Comparison of ENCODE assay signal across 18 cellular contexts in genomic region chr18:79424880-79425572, GRCh38. TPM values are rescaled to one million over a fixed set of nuclear protein-coding genes. Genes with fewer than 3 reads are reported as not detected.
DNase-seq lines count a peak whose midpoint lies in the region; ATAC-seq and TF ChIP-seq lines count a peak whose summit lies in the region.
"Had no signal": no experiment of that assay in that cellular context is flagged by ENCODE, and none has a peak within 500 bp of the region (broad histone marks: within the 10 kb centered on the region; RNA-seq: fewer than 3 reads in every experiment).

No MANE protein-coding gene starts in this region.

- H3K9me3 ChIP-seq in H9 (ENCODE audit: control insufficient read depth, low read depth, low read length), result no peaks in the 10 kb centered on the region
- H3K9me3 ChIP-seq: HAP-1, lower lobe of right lung, SJSA1 had no signal

- 0 out of 2 replicates have a peak overlapping the region, but pooled peaks have one; percentile 49 for H3K14ac ChIP-seq in H9 (ENCODE audit: insufficient read depth, low read length)

- H2BK20ac ChIP-seq in H9 (ENCODE audit: low read depth, low read length, poor library complexity, severe bottlenecking), result no peak overlapping the region

- H3K18ac ChIP-seq in H9 (ENCODE audit: insufficient read length, low read depth, low read length), result no peak overlapping the region

- no peak overlapping the region for H3K27ac ChIP-seq in H9 (ENCODE audit: insufficient read length, low read depth, low read length)
- H3K27ac ChIP-seq: brain microvascular endothelial cell, lower lobe of right lung, SJSA1 had no signal

- no peak for DNase-seq in activated T-cell treated with anti-CD3 and anti-CD28 coated beads, Interleukin-2, amount 50 U/mL, for 24 hours
- DNase-seq in activated T-cell treated with anti-CD3 and anti-CD28 coated beads, Interleukin-2, amount 50 U/mL, for 4 hours, result no peak
- no peak for DNase-seq in H9
- no peak for DNase-seq in effector memory CD8-positive, alpha-beta T cell
- DNase-seq in progenitor cell of endocrine pancreas (ENCODE audit: low spot score, unreplicated experiment), result no peak
- no peak for DNase-seq in NCI-H2107 (lab: John Stamatoyannopoulos, UW)
- DNase-seq in Kasumi-1 (lab: John Stamatoyannopoulos, UW), result no peak
- DNase-seq: activated gamma-delta T cell, brain microvascular endothelial cell, GF-D8, head of caudate nucleus, lower lobe of right lung, NCI-H146, NCI-H526 had no signal

- no peak overlapping the region for H3K23ac ChIP-seq in H9 (ENCODE audit: insufficient read length, low read depth, low read length)

- H3K4me1 Mint-ChIP-seq in activated T-cell treated with anti-CD3 and anti-CD28 coated beads, Interleukin-2, amount 50 U/mL, for 24 hours (ENCODE audit: low read depth), result peaks cover 46% of the 10 kb centered on the region
- peaks cover 23% of the 10 kb centered on the region for H3K4me1 Mint-ChIP-seq in activated T-cell treated with anti-CD3 and anti-CD28 coated beads, Interleukin-2, amount 50 U/mL, for 4 hours (ENCODE audit: low read depth)
- peaks cover 4 to 18% of the 10 kb centered on the region in 2 experiments for H3K4me1 Mint-ChIP-seq in H9
- H3K4me1 Mint-ChIP-seq in effector memory CD8-positive, alpha-beta T cell (ENCODE audit: low read depth in 2 of 2), result peaks cover 36 to 37% of the 10 kb centered on the region in 2 donors
- H3K4me1 Mint-ChIP-seq in progenitor cell of endocrine pancreas (ENCODE audit: low read depth), result peaks cover 7% of the 10 kb centered on the region

- peak overlapping the region; percentile 79 for H3K27ac Mint-ChIP-seq in activated T-cell treated with anti-CD3 and anti-CD28 coated beads, Interleukin-2, amount 50 U/mL, for 24 hours
- H3K27ac Mint-ChIP-seq in H9 (peak overlapping the region in 2 of 3 experiments; percentile 59 to 64; a peak in 2 of 7 replicates), progenitor cell of endocrine pancreas (peak overlapping the region; percentile 76)
- peak overlapping the region; percentile 52 to 87 for H3K27ac Mint-ChIP-seq in effector memory CD8-positive, alpha-beta T cell

- no peaks in the 10 kb centered on the region for H3K9me3 Mint-ChIP-seq in activated T-cell treated with anti-CD3 and anti-CD28 coated beads, Interleukin-2, amount 50 U/mL, for 24 hours
- H3K9me3 Mint-ChIP-seq in activated T-cell treated with anti-CD3 and anti-CD28 coated beads, Interleukin-2, amount 50 U/mL, for 4 hours, result no peaks in the 10 kb centered on the region
- H3K9me3 Mint-ChIP-seq in H9 (no peaks in the 10 kb centered on the region; a peak in 2 of 5 replicates), progenitor cell of endocrine pancreas (ENCODE audit: low read depth) (no peaks in the 10 kb centered on the region)
- no peaks in the 10 kb centered on the region for H3K9me3 Mint-ChIP-seq in effector memory CD8-positive, alpha-beta T cell

- no peak overlapping the region for H2BK120ac ChIP-seq in H9 (ENCODE audit: low read depth, low read length, poor library complexity, severe bottlenecking)

- no peak for ATAC-seq in activated T-cell treated with anti-CD3 and anti-CD28 coated beads, Interleukin-2, amount 50 U/mL, for 4 hours
- ATAC-seq in effector memory CD8-positive, alpha-beta T cell (replicated peaks), result no peak
- ATAC-seq in GM21619 (IDR thresholded peaks at IDR 0.05; ENCODE audit: unreplicated experiment), result no peak
- ATAC-seq: esophagus mucosa had no signal

- no peak overlapping the region for H2BK12ac ChIP-seq in H9 (ENCODE audit: insufficient read length, low read depth, low read length)

- no peaks in the 10 kb centered on the region for H3K27me3 Mint-ChIP-seq in activated T-cell treated with anti-CD3 and anti-CD28 coated beads, Interleukin-2, amount 50 U/mL, for 24 hours
- H3K27me3 Mint-ChIP-seq in activated T-cell treated with anti-CD3 and anti-CD28 coated beads, Interleukin-2, amount 50 U/mL, for 4 hours (ENCODE audit: low read depth), result no peaks in the 10 kb centered on the region
- H3K27me3 Mint-ChIP-seq in H9 (ENCODE audit: low read depth) (no peaks in the 10 kb centered on the region; the same call in 1 of the 2 replicates), progenitor cell of endocrine pancreas (peaks cover 9% of the 10 kb centered on the region)
- no peaks in the 10 kb centered on the region for H3K27me3 Mint-ChIP-seq in effector memory CD8-positive, alpha-beta T cell

- no peak overlapping the region for H2AK5ac ChIP-seq in H9 (ENCODE audit: insufficient read length, low read length)

- H3K4ac ChIP-seq in H9 (ENCODE audit: low read depth, low read length), result no peak overlapping the region

- no peaks in the 10 kb centered on the region for H3K79me2 ChIP-seq in H9 (ENCODE audit: insufficient read depth, low read length)

- no peaks in the 10 kb centered on the region for H3K4me1 ChIP-seq in H9 (ENCODE audit: insufficient read depth, low read length)
- H3K4me1 ChIP-seq: HAP-1, SJSA1 had no signal

- H4K91ac ChIP-seq in H9 (ENCODE audit: insufficient read length, low read depth, low read length), result no peak overlapping the region

- H3K79me1 ChIP-seq in H9 (ENCODE audit: insufficient read depth, low read depth, low read length, poor library complexity, severe bottlenecking), result no peaks in the 10 kb centered on the region

- H3K56ac ChIP-seq in H9 (ENCODE audit: insufficient read length, low read depth, low read length), result no peak overlapping the region

- H2AFZ ChIP-seq in H9 (ENCODE audit: low read length), result no peak overlapping the region

- H3K27me3 ChIP-seq in H9 (ENCODE audit: insufficient read depth, low read length), result no peaks in the 10 kb centered on the region
- H3K27me3 ChIP-seq: SJSA1 had no signal

- no peak overlapping the region for H3T11ph ChIP-seq in H9 (ENCODE audit: low read length)

- no CpG with 5 or more reads among the region's 19 CpGs for WGBS in H9 (ENCODE audit: extremely low coverage, insufficient read length, low lambda C conversion rate)

- H4K5ac ChIP-seq in H9 (ENCODE audit: insufficient read length, low read depth, low read length), result no peak overlapping the region

- H4K20me1 ChIP-seq in H9 (ENCODE audit: control insufficient read depth, insufficient read depth, insufficient read length), result no peaks in the 10 kb centered on the region

- no peak overlapping the region for H2BK5ac ChIP-seq in H9 (ENCODE audit: insufficient read length, low read length)

- no peaks in the 10 kb centered on the region for H3K23me2 ChIP-seq in H9 (ENCODE audit: insufficient read length, low read depth, low read length, poor library complexity, severe bottlenecking)

- H3K36me3 Mint-ChIP-seq in activated T-cell treated with anti-CD3 and anti-CD28 coated beads, Interleukin-2, amount 50 U/mL, for 24 hours (ENCODE audit: low read depth), result peaks cover 82% of the 10 kb centered on the region
- peaks cover 18% of the 10 kb centered on the region for H3K36me3 Mint-ChIP-seq in activated T-cell treated with anti-CD3 and anti-CD28 coated beads, Interleukin-2, amount 50 U/mL, for 4 hours (ENCODE audit: insufficient read depth)
- H3K36me3 Mint-ChIP-seq in H9 (ENCODE audit: insufficient read depth in 1 of 3, low read depth in 3 of 3) (peaks cover 3 to 7% (median 6%) of the 10 kb centered on the region in 3 experiments; a peak in 5 of 7 replicates), progenitor cell of endocrine pancreas (ENCODE audit: insufficient read depth) (no peaks in the 10 kb centered on the region)
- peaks cover 66% of the 10 kb centered on the region for H3K36me3 Mint-ChIP-seq in effector memory CD8-positive, alpha-beta T cell (ENCODE audit: insufficient read depth)

- no peak overlapping the region for H3K4me2 ChIP-seq in H9 (ENCODE audit: insufficient read depth, insufficient read length, low read length)

- H4K8ac ChIP-seq in H9 (replicated peaks; ENCODE audit: insufficient read length, low read depth, low read length), result no peak overlapping the region

- TF ChIP-seq CTCF in H9 (conservative IDR thresholded peaks at IDR 0.05) (no peak), progenitor cell of endocrine pancreas (IDR thresholded peaks at IDR 0.05; ENCODE audit: unreplicated experiment) (no peak)

- H2BK15ac ChIP-seq in H9 (ENCODE audit: low read depth, low read length), result no peak overlapping the region

- no peak overlapping the region for H3K4me3 Mint-ChIP-seq in activated T-cell treated with anti-CD3 and anti-CD28 coated beads, Interleukin-2, amount 50 U/mL, for 24 hours
- no peak overlapping the region for H3K4me3 Mint-ChIP-seq in activated T-cell treated with anti-CD3 and anti-CD28 coated beads, Interleukin-2, amount 50 U/mL, for 4 hours
- H3K4me3 Mint-ChIP-seq in H9 (no peak overlapping the region; a peak in 1 of 5 replicates), progenitor cell of endocrine pancreas (ENCODE audit: low read depth) (no peak overlapping the region)
- peak overlapping the region in 1 of 2 donors; percentile 19 for H3K4me3 Mint-ChIP-seq in effector memory CD8-positive, alpha-beta T cell

- no peak overlapping the region for H3K9ac ChIP-seq in H9 (ENCODE audit: extremely low read depth, insufficient read length, low read length)

RNA-seq across cellular contexts. Expression of gene NFATC1, which starts 29.3 kb away (rescaled TPM):
- 10 to 100 TPM; 62.7 to 80.8 (median 75.2) TPM for total RNA-seq in activated T-cell treated with anti-CD3 and anti-CD28 coated beads, Interleukin-2, amount 50 U/mL, for 4 hours
- total RNA-seq in H9 (2021) (5.3 and 5.5 TPM in 2 replicates), progenitor cell of endocrine pancreas (4.5 and 5.6 TPM in 2 replicates)
